ENCODE assay signal across 1 cellular context in genomic region chr4:76002176-76002575, GRCh38.
TF ChIP-seq lines count a peak whose summit lies in the region.

No MANE protein-coding gene starts in this region.

TF ChIP-seq in K562, 482 proteins besides CTCF, POLR2A, EP300 and RAD21 (continued from another document and continues in another):
- TF ChIP-seq RREB1 (CRISPR knock-in tag; IDR thresholded peaks at IDR 0.05) (0 out of 2 replicates have a peak, but pooled peaks have one; percentile 7), SMC3 (conservative IDR thresholded peaks at IDR 0.05; ENCODE audit: insufficient read depth, low read depth, low read length) (no peak), SIRT6 (IDR thresholded peaks at IDR 0.05; ENCODE audit: low read depth, low read length) (no peak), VEZF1 (CRISPR knock-in tag; IDR thresholded peaks at IDR 0.05) (no peak), HMGXB4 (CRISPR knock-in tag; IDR thresholded peaks at IDR 0.05) (no peak), FOXK1 (CRISPR knock-in tag; IDR thresholded peaks at IDR 0.05; ENCODE audit: borderline replicate concordance) (no peak), ATF3 (IDR thresholded peaks at IDR 0.05) (peak; percentile 96), ATF3 (CRISPR knock-in tag; conservative IDR thresholded peaks at IDR 0.05) (0 out of 2 replicates have a peak, but pooled peaks have one; percentile 53), DPF2 (IDR thresholded peaks at IDR 0.05) (no peak), ZC3H8 (IDR thresholded peaks at IDR 0.05) (no peak), SRF (CRISPR knock-in tag; IDR thresholded peaks at IDR 0.05) (no peak), RERE (CRISPR knock-in tag; IDR thresholded peaks at IDR 0.05; ENCODE audit: borderline replicate concordance) (no peak), CBFA2T3 (IDR thresholded peaks at IDR 0.05) (peak; percentile 46), THRB (CRISPR knock-in tag; conservative IDR thresholded peaks at IDR 0.05) (no peak), HNRNPUL1 (IDR thresholded peaks at IDR 0.05; ENCODE audit: low read length) (no peak), ETV5 (CRISPR knock-in tag; IDR thresholded peaks at IDR 0.05; ENCODE audit: low read depth) (no peak), PTBP1 (IDR thresholded peaks at IDR 0.05; ENCODE audit: low read depth, low read length) (no peak), EZH2 (IDR thresholded peaks at IDR 0.05; ENCODE audit: borderline replicate concordance, low read depth, low read length) (no peak), ZNF449 (CRISPR knock-in tag; IDR thresholded peaks at IDR 0.05) (no peak), ZBTB5 (IDR thresholded peaks at IDR 0.05) (no peak), E4F1 (CRISPR knock-in tag; IDR thresholded peaks at IDR 0.05; ENCODE audit: borderline replicate concordance) (no peak), TFAM (CRISPR knock-in tag; conservative IDR thresholded peaks at IDR 0.05) (no peak), FOSL1 (tag; conservative IDR thresholded peaks at IDR 0.05) (peak; percentile 61), MYC (IDR thresholded peaks at IDR 0.05; ENCODE audit: low read depth, low read length) (peak; percentile 89), MYC (CRISPR knock-in tag; IDR thresholded peaks at IDR 0.05; ENCODE audit: borderline replicate concordance, low read depth) (no peak), DDX20 (tag; IDR thresholded peaks at IDR 0.05; ENCODE audit: low read depth) (no peak), ATF4 (CRISPR knock-in tag; IDR thresholded peaks at IDR 0.05) (peak; percentile 91), JUNB (CRISPR knock-in tag; conservative IDR thresholded peaks at IDR 0.05) (no peak), RAD51 (IDR thresholded peaks at IDR 0.05; ENCODE audit: borderline replicate concordance, low read depth) (no peak), RBM17 (IDR thresholded peaks at IDR 0.05; ENCODE audit: borderline replicate concordance, low read depth, low read length) (no peak), RBM25 (IDR thresholded peaks at IDR 0.05; ENCODE audit: low read depth, low read length, severe bottlenecking) (no peak), ZNF699 (CRISPR knock-in tag; IDR thresholded peaks at IDR 0.05; ENCODE audit: insufficient replicate concordance) (no peak), ZNF274 (IDR thresholded peaks at IDR 0.05; ENCODE audit: borderline replicate concordance, low read depth, low read length) (no peak)
